1 cellular context compared by ENCODE assay signal in genomic region chr6:158011478-158011920, GRCh38.
TF ChIP-seq lines count a peak whose summit lies in the region.

No MANE protein-coding gene starts in this region.

TF ChIP-seq in HepG2, 621 proteins besides CTCF, POLR2A, EP300 and RAD21 (continued from another document and continues in another):
- TF ChIP-seq ZNF609 (CRISPR knock-in tag; IDR thresholded peaks at IDR 0.05; ENCODE audit: borderline replicate concordance) (peak; percentile 99), ZNF670 (CRISPR knock-in tag; IDR thresholded peaks at IDR 0.05; ENCODE audit: borderline replicate concordance) (peak; percentile 76; the same call in 1 of the 2 replicates), ZNF44 (CRISPR knock-in tag; IDR thresholded peaks at IDR 0.05) (no peak), MAX (IDR thresholded peaks at IDR 0.05) (peak; percentile 56), ZNF180 (CRISPR knock-in tag; IDR thresholded peaks at IDR 0.05; ENCODE audit: borderline replicate concordance, low read depth) (no peak), ZNF501 (CRISPR knock-in tag; IDR thresholded peaks at IDR 0.05) (no peak), JUND (CRISPR knock-in tag; IDR thresholded peaks at IDR 0.05) (peak; percentile 70), ZNF660 (CRISPR knock-in tag; IDR thresholded peaks at IDR 0.05; ENCODE audit: borderline replicate concordance, low read depth) (no peak), RERE (CRISPR knock-in tag; IDR thresholded peaks at IDR 0.05; ENCODE audit: low read depth) (peak; percentile 98), STAT5B (CRISPR knock-in tag; IDR thresholded peaks at IDR 0.05) (peak; percentile 30; the same call in 1 of the 2 replicates), ZBTB39 (CRISPR knock-in tag; IDR thresholded peaks at IDR 0.05) (no peak; the same call in 1 of the 2 replicates), ZBTB26 (CRISPR knock-in tag; IDR thresholded peaks at IDR 0.05; ENCODE audit: borderline replicate concordance) (no peak), DRAP1 (CRISPR knock-in tag; IDR thresholded peaks at IDR 0.05) (peak; percentile 70), ZNF580 (CRISPR knock-in tag; IDR thresholded peaks at IDR 0.05; ENCODE audit: borderline replicate concordance, low read depth) (0 out of 2 replicates have a peak, but pooled peaks have one; percentile 32), CEBPZ (IDR thresholded peaks at IDR 0.05; ENCODE audit: low read length) (no peak), AKNA (CRISPR knock-in tag; IDR thresholded peaks at IDR 0.05; ENCODE audit: borderline replicate concordance) (no peak; the same call in 1 of the 2 replicates), ARHGAP35 (CRISPR knock-in tag; IDR thresholded peaks at IDR 0.05; ENCODE audit: borderline replicate concordance) (no peak; the same call in 1 of the 2 replicates), DR1 (CRISPR knock-in tag; IDR thresholded peaks at IDR 0.05) (no peak), MXD4 (CRISPR knock-in tag; IDR thresholded peaks at IDR 0.05) (peak; percentile 40; the same call in 1 of the 2 replicates), ZFP37 (CRISPR knock-in tag; IDR thresholded peaks at IDR 0.05; ENCODE audit: borderline replicate concordance) (no peak), ZNF383 (CRISPR knock-in tag; IDR thresholded peaks at IDR 0.05; ENCODE audit: borderline replicate concordance) (peak; percentile 93; the same call in 1 of the 2 replicates), ZNF839 (CRISPR knock-in tag; IDR thresholded peaks at IDR 0.05; ENCODE audit: borderline replicate concordance) (no peak), ATF7-NPFF (CRISPR knock-in tag; IDR thresholded peaks at IDR 0.05; ENCODE audit: low read depth) (peak; percentile 64; the same call in 1 of the 2 replicates), GFI1 (CRISPR knock-in tag; IDR thresholded peaks at IDR 0.05; ENCODE audit: borderline replicate concordance) (peak; percentile 90), ZBTB46 (CRISPR knock-in tag; IDR thresholded peaks at IDR 0.05; ENCODE audit: borderline replicate concordance) (no peak)
